ENCODE assay signal across 8 cellular contexts in genomic region chr4:112231779-112232713, GRCh38. TPM values are rescaled to one million over a fixed set of nuclear protein-coding genes. Genes with fewer than 3 reads are reported as not detected.
DNase-seq lines count a peak whose midpoint lies in the region; ATAC-seq, FAIRE-seq and TF ChIP-seq lines count a peak whose summit lies in the region.

TSS of gene AP1AR (plus strand) at chr4:112231787. CDS start at chr4:112232092, 305 bp downstream.

- H3K9me3 ChIP-seq in kidney (ENCODE audit: control insufficient read depth in 1 of 2, low read length in 2 of 2) = no peaks in the 10 kb centered on the region

- intact Hi-C loops in kidney (cut with DNase I) = no loop called here

- peak within 1 kb of the TSS; percentile 79 to 90 for H3K4me3 ChIP-seq in kidney (ENCODE audit: low read length in 2 of 2)

- FAIRE-seq in kidney (lab: Jason Lieb, UNC) = no peak

- ATAC-seq in GM18868 (IDR thresholded peaks at IDR 0.05; ENCODE audit: unreplicated experiment) (peak; percentile 68), HG03103 (IDR thresholded peaks at IDR 0.05; ENCODE audit: low read depth, unreplicated experiment) (peak; percentile 49)

- H3K36me3 ChIP-seq in kidney (ENCODE audit: control insufficient read depth in 1 of 2, insufficient read depth in 2 of 2, low read length in 2 of 2) = no peaks in the 10 kb centered on the region

- DNase-seq in AG09319 (ENCODE audit: extremely low read depth, low read depth) (no peak), NCI-H226 (peak; percentile 53), cerebellar cortex (ENCODE audit: low spot score) (peak; percentile 76), kidney (peak; percentile 94)
- peak; percentile 88 for DNase-seq in activated CD4-positive, CD25-positive, alpha-beta regulatory T cell treated with anti-CD3 and anti-CD28 coated beads, Interleukin-2, amount 50 U/mL, for 72 hours
- DNase-seq in stimulated activated CD4-positive, alpha-beta T cell treated with anti-CD3 and anti-CD28 coated beads, Interleukin-15, amount 100 ng/mL, for 48 hours (ENCODE audit: low read depth in 2 of 2) = peak; percentile 64 to 66

- TF ChIP-seq CTCF in AG09319 (IDR thresholded peaks at IDR 0.05; ENCODE audit: low read depth, low read length) (peak; percentile 47), kidney (IDR thresholded peaks at IDR 0.05; ENCODE audit: borderline replicate concordance, extremely low read depth, insufficient read depth) (peak; percentile 17)

- no peaks in the 10 kb centered on the region for H3K4me1 ChIP-seq in kidney (ENCODE audit: control insufficient read depth in 1 of 2, insufficient read depth in 1 of 2, low read depth in 1 of 2, low read length in 2 of 2)

- peak within 1 kb of the TSS; percentile 78 to 93 for H3K9ac ChIP-seq in kidney (ENCODE audit: low read length in 2 of 2)

- peak within 1 kb of the TSS; percentile 95 to 98 for H3K27ac ChIP-seq in kidney (ENCODE audit: low read depth in 2 of 2, low read length in 2 of 2)

RNA-seq across cellular contexts. Expression of gene AP1AR, which starts in this region (rescaled TPM):
- 20.3 TPM for total RNA-seq in kidney
- polyA plus RNA-seq in kidney (ENCODE audit: insufficient read depth, low read depth, low replicate concordance) = 8.7 TPM
